Comparison of ENCODE assay signal across 8 cellular contexts in genomic region chr1:87325982-87326738, GRCh38. TPM values are rescaled to one million over a fixed set of nuclear protein-coding genes. Genes with fewer than 3 reads are reported as not detected.
DNase-seq lines count a peak whose midpoint lies in the region; ATAC-seq, FAIRE-seq and TF ChIP-seq lines count a peak whose summit lies in the region.

No MANE protein-coding gene starts in this region.

- ATAC-seq in lower lobe of right lung: no peak
- ATAC-seq in GM21576 (IDR thresholded peaks at IDR 0.05; ENCODE audit: unreplicated experiment): no peak

- no peak overlapping the region for H3K27ac ChIP-seq in breast epithelium
- H3K27ac ChIP-seq in lower lobe of right lung: no peak overlapping the region

- H3K4me3 ChIP-seq in breast epithelium (no peak overlapping the region), lower lobe of right lung (no peak overlapping the region)

- no peaks in the 10 kb centered on the region for H3K27me3 ChIP-seq in breast epithelium
- no peaks in the 10 kb centered on the region for H3K27me3 ChIP-seq in lower lobe of right lung (ENCODE audit: low read depth)

- TF ChIP-seq CTCF in breast epithelium (IDR thresholded peaks at IDR 0.05) (peak; percentile 72 to 79 (median 78)), lower lobe of right lung (IDR thresholded peaks at IDR 0.05) (peak; percentile 79)

- peaks cover 0 to 6% of the 10 kb centered on the region in 2 donors for H3K4me1 ChIP-seq in breast epithelium
- H3K4me1 ChIP-seq in lower lobe of right lung: peaks cover 10% of the 10 kb centered on the region

- DNase-seq in SKM-1 treated with dmso at 0.1 percent for 144 hours (lab: John Stamatoyannopoulos, UW; ENCODE audit: unreplicated experiment) (peak; percentile 54), SKM-1 (lab: John Stamatoyannopoulos, UW; ENCODE audit: unreplicated experiment) (no peak), Kasumi-1 (lab: John Stamatoyannopoulos, UW) (peak; percentile 56 to 58), RKO (ENCODE audit: low spot score) (peak; percentile 56), breast epithelium (ENCODE audit: low spot score in 2 of 2) (no peak), lower lobe of right lung (no peak), urothelium cell line (ENCODE audit: low spot score) (peak; percentile 35)

- TF ChIP-seq POLR2A in breast epithelium (IDR thresholded peaks at IDR 0.05): no peak

- H3K36me3 ChIP-seq in breast epithelium (no peaks in the 10 kb centered on the region), lower lobe of right lung (no peaks in the 10 kb centered on the region)

- no peak for FAIRE-seq in urothelium cell line (lab: Jason Lieb, UNC)

- no peaks in the 10 kb centered on the region for H3K9me3 ChIP-seq in breast epithelium
- no peaks in the 10 kb centered on the region for H3K9me3 ChIP-seq in lower lobe of right lung

- intact Hi-C loops in breast epithelium (cut with DNase I; ENCODE audit: low total_unique reads) (no loop called here), lower lobe of right lung (cut with DNase I) (no loop called here)

RNA-seq across cellular contexts. Expression of gene LMO4, which starts 2.5 kb away (rescaled TPM):
- total RNA-seq in breast epithelium (10 to 100 TPM; 34.4 to 67.5 (median 39.3) TPM), lower lobe of right lung (53.0 TPM)

Comparison
In these comparisons a context has a peak if more than half of its experiments do, and no peak if none do; other contexts are left out.
1. DNase-seq: peak in SKM-1 treated with dmso at 0.1 percent for 144 hours (single experiment), Kasumi-1 (2 of 2), RKO (single experiment) and urothelium cell line (single experiment); none in SKM-1 (single experiment), breast epithelium (0 of 2) and lower lobe of right lung (single experiment).